Comparison of ENCODE assay signal across 1 cellular context in the genomic region with DNA sequence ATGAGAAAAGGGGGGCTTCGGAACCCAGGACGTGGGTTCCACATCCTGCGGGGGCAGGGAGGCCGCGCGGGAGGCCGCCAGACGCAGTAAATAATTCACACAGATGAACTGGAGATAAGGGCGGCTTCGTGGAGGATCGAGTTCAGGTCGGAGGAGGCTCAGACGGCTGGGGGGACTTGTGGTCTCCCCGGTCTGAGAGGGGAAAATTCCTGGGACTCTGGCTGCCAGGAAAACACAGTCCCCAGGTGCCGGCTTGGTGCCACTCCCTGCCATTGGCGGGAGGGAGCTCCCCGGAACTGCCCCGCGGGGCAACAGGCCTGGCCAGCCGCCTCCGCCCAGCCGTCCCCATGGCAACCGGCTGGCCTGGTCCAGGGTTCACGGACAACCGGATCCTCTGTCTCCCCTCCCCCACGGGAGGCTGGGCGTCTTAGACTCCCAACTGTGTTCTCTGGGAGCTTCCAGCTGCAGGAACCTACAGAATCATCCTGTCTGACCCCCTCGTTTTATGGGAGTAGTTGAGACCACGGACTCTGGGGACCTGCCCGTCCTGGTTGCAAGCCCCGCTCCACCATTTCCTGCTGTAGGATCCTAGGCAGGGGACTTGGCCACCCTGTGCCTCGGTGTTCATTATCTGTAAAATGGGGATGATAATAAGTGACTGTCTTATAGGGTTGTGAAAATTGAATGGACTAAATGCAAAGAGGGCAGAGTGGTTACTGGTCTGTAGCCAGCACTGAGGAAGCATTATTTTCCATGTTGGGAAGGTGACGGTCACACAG.
TF ChIP-seq lines count a peak whose summit lies in the region.

No MANE protein-coding gene starts in this region.

TF ChIP-seq in HepG2, 621 proteins besides CTCF, POLR2A, EP300 and RAD21 (continued from another document and continues in another):
- TF ChIP-seq, protein P1, sequence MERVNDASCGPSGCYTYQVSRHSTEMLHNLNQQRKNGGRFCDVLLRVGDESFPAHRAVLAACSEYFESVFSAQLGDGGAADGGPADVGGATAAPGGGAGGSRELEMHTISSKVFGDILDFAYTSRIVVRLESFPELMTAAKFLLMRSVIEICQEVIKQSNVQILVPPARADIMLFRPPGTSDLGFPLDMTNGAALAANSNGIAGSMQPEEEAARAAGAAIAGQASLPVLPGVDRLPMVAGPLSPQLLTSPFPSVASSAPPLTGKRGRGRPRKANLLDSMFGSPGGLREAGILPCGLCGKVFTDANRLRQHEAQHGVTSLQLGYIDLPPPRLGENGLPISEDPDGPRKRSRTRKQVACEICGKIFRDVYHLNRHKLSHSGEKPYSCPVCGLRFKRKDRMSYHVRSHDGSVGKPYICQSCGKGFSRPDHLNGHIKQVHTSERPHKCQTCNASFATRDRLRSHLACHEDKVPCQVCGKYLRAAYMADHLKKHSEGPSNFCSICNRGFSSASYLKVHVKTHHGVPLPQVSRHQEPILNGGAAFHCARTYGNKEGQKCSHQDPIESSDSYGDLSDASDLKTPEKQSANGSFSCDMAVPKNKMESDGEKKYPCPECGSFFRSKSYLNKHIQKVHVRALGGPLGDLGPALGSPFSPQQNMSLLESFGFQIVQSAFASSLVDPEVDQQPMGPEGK (CRISPR knock-in tag; IDR thresholded peaks at IDR 0.05) = peak; percentile 90
- TF ChIP-seq ZSCAN20 (CRISPR knock-in tag; IDR thresholded peaks at IDR 0.05; ENCODE audit: borderline replicate concordance) (peak; percentile 21; the same call in 1 of the 2 replicates), CHD4 (IDR thresholded peaks at IDR 0.05; ENCODE audit: borderline replicate concordance, low read length) (peak; percentile 100), SMAD1 (CRISPR knock-in tag; IDR thresholded peaks at IDR 0.05; ENCODE audit: borderline replicate concordance, low read depth) (0 out of 2 replicates have a peak, but pooled peaks have one; percentile 2), ZNF234 (CRISPR knock-in tag; conservative IDR thresholded peaks at IDR 0.05) (no peak), ZNF780A (CRISPR knock-in tag; IDR thresholded peaks at IDR 0.05) (no peak), YEATS4 (CRISPR knock-in tag; IDR thresholded peaks at IDR 0.05; ENCODE audit: borderline replicate concordance) (peak; percentile 72; the same call in 1 of the 2 replicates), GABPB1 (CRISPR knock-in tag; IDR thresholded peaks at IDR 0.05) (peak; percentile 90), IRX3 (CRISPR knock-in tag; IDR thresholded peaks at IDR 0.05; ENCODE audit: borderline replicate concordance, low read depth) (no peak), ZNF746 (CRISPR knock-in tag; IDR thresholded peaks at IDR 0.05) (peak; percentile 85), NR2C2 (CRISPR knock-in tag; IDR thresholded peaks at IDR 0.05; ENCODE audit: borderline replicate concordance) (peak; percentile 65), ZNF709 (CRISPR knock-in tag; IDR thresholded peaks at IDR 0.05) (peak; percentile 73), NFE2 (CRISPR knock-in tag; IDR thresholded peaks at IDR 0.05) (no peak), NFYB (CRISPR knock-in tag; IDR thresholded peaks at IDR 0.05) (peak; percentile 40), ZNF274 (CRISPR knock-in tag; IDR thresholded peaks at IDR 0.05) (peak; percentile 33; the same call in 1 of the 2 replicates), ZNF180 (CRISPR knock-in tag; IDR thresholded peaks at IDR 0.05; ENCODE audit: borderline replicate concordance, low read depth) (no peak), U2AF1 (optimal IDR thresholded peaks at IDR 0.05; ENCODE audit: low read depth, low read length) (peak; percentile 85), ZNF143 (CRISPR knock-in tag; IDR thresholded peaks at IDR 0.05) (peak; percentile 18; the same call in 1 of the 2 replicates), KDM2A (CRISPR knock-in tag; IDR thresholded peaks at IDR 0.05; ENCODE audit: borderline replicate concordance, low read depth) (peak; percentile 89), MYC (CRISPR knock-in tag; IDR thresholded peaks at IDR 0.05; ENCODE audit: borderline replicate concordance) (peak; percentile 63; the same call in 1 of the 2 replicates), HOXA7 (CRISPR knock-in tag; IDR thresholded peaks at IDR 0.05) (no peak), KLF15 (CRISPR knock-in tag; IDR thresholded peaks at IDR 0.05; ENCODE audit: borderline replicate concordance) (peak; percentile 28; the same call in 1 of the 2 replicates), CBX5 (CRISPR knock-in tag; IDR thresholded peaks at IDR 0.05; ENCODE audit: borderline replicate concordance) (peak; percentile 42; the same call in 1 of the 2 replicates), SOX13 (IDR thresholded peaks at IDR 0.05) (no peak), SOX13 (CRISPR knock-in tag; conservative IDR thresholded peaks at IDR 0.05 in 1 of 2, IDR thresholded peaks at IDR 0.05 in 1 of 2) (peak in 1 of 2 experiments; percentile 82; a peak in 2 of 4 replicates)
- TF ChIP-seq, protein P2, sequence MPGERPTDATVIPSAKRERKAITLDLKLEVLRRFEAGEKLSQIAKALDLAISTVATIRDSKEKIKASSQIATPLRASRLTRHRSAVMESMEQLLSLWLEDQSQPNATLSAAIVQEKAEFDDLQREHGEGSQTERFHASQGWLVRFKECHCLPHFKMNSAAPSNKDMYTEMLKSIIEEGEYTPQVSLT (CRISPR knock-in tag; IDR thresholded peaks at IDR 0.05; ENCODE audit: borderline replicate concordance, low read depth) = no peak
- TF ChIP-seq, protein P3, sequence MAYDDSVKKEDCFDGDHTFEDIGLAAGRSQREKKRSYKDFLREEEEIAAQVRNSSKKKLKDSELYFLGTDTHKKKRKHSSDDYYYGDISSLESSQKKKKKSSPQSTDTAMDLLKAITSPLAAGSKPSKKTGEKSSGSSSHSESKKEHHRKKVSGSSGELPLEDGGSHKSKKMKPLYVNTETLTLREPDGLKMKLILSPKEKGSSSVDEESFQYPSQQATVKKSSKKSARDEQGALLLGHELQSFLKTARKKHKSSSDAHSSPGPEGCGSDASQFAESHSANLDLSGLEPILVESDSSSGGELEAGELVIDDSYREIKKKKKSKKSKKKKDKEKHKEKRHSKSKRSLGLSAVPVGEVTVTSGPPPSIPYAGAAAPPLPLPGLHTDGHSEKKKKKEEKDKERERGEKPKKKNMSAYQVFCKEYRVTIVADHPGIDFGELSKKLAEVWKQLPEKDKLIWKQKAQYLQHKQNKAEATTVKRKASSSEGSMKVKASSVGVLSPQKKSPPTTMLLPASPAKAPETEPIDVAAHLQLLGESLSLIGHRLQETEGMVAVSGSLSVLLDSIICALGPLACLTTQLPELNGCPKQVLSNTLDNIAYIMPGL (CRISPR knock-in tag; IDR thresholded peaks at IDR 0.05; ENCODE audit: borderline replicate concordance in 1 of 2, low read depth in 1 of 2) = peak in 1 of 2 experiments; percentile 52; a peak in 1 of 4 replicates
- TF ChIP-seq, protein P4, sequence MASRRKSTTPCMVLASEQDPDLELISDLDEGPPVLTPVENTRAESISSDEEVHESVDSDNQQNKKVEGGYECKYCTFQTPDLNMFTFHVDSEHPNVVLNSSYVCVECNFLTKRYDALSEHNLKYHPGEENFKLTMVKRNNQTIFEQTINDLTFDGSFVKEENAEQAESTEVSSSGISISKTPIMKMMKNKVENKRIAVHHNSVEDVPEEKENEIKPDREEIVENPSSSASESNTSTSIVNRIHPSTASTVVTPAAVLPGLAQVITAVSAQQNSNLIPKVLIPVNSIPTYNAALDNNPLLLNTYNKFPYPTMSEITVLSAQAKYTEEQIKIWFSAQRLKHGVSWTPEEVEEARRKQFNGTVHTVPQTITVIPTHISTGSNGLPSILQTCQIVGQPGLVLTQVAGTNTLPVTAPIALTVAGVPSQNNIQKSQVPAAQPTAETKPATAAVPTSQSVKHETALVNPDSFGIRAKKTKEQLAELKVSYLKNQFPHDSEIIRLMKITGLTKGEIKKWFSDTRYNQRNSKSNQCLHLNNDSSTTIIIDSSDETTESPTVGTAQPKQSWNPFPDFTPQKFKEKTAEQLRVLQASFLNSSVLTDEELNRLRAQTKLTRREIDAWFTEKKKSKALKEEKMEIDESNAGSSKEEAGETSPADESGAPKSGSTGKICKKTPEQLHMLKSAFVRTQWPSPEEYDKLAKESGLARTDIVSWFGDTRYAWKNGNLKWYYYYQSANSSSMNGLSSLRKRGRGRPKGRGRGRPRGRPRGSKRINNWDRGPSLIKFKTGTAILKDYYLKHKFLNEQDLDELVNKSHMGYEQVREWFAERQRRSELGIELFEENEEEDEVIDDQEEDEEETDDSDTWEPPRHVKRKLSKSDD (CRISPR knock-in tag; IDR thresholded peaks at IDR 0.05; ENCODE audit: low read depth) = no peak
- TF ChIP-seq, protein P5, sequence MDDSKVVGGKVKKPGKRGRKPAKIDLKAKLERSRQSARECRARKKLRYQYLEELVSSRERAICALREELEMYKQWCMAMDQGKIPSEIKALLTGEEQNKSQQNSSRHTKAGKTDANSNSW (CRISPR knock-in tag; IDR thresholded peaks at IDR 0.05; ENCODE audit: borderline replicate concordance) = 0 out of 2 replicates have a peak, but pooled peaks have one; percentile 7
- TF ChIP-seq, protein P6, sequence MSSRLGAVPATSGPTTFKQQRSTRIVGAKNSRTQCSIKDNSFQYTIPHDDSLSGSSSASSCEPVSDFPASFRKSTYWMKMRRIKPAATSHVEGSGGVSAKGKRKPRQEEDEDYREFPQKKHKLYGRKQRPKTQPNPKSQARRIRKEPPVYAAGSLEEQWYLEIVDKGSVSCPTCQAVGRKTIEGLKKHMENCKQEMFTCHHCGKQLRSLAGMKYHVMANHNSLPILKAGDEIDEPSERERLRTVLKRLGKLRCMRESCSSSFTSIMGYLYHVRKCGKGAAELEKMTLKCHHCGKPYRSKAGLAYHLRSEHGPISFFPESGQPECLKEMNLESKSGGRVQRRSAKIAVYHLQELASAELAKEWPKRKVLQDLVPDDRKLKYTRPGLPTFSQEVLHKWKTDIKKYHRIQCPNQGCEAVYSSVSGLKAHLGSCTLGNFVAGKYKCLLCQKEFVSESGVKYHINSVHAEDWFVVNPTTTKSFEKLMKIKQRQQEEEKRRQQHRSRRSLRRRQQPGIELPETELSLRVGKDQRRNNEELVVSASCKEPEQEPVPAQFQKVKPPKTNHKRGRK (CRISPR knock-in tag; IDR thresholded peaks at IDR 0.05) = no peak
- TF ChIP-seq, protein P7, sequence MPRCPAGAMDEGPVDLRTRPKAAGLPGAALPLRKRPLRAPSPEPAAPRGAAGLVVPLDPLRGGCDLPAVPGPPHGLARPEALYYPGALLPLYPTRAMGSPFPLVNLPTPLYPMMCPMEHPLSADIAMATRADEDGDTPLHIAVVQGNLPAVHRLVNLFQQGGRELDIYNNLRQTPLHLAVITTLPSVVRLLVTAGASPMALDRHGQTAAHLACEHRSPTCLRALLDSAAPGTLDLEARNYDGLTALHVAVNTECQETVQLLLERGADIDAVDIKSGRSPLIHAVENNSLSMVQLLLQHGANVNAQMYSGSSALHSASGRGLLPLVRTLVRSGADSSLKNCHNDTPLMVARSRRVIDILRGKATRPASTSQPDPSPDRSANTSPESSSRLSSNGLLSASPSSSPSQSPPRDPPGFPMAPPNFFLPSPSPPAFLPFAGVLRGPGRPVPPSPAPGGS (CRISPR knock-in tag; IDR thresholded peaks at IDR 0.05) = 0 out of 2 replicates have a peak, but pooled peaks have one; percentile 61
- TF ChIP-seq, protein P8, sequence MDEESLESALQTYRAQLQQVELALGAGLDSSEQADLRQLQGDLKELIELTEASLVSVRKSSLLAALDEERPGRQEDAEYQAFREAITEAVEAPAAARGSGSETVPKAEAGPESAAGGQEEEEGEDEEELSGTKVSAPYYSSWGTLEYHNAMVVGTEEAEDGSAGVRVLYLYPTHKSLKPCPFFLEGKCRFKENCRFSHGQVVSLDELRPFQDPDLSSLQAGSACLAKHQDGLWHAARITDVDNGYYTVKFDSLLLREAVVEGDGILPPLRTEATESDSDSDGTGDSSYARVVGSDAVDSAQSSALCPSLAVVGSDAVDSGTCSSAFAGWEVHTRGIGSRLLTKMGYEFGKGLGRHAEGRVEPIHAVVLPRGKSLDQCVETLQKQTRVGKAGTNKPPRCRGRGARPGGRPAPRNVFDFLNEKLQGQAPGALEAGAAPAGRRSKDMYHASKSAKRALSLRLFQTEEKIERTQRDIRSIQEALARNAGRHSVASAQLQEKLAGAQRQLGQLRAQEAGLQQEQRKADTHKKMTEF (CRISPR knock-in tag; IDR thresholded peaks at IDR 0.05) = peak; percentile 94
- TF ChIP-seq, protein P9, sequence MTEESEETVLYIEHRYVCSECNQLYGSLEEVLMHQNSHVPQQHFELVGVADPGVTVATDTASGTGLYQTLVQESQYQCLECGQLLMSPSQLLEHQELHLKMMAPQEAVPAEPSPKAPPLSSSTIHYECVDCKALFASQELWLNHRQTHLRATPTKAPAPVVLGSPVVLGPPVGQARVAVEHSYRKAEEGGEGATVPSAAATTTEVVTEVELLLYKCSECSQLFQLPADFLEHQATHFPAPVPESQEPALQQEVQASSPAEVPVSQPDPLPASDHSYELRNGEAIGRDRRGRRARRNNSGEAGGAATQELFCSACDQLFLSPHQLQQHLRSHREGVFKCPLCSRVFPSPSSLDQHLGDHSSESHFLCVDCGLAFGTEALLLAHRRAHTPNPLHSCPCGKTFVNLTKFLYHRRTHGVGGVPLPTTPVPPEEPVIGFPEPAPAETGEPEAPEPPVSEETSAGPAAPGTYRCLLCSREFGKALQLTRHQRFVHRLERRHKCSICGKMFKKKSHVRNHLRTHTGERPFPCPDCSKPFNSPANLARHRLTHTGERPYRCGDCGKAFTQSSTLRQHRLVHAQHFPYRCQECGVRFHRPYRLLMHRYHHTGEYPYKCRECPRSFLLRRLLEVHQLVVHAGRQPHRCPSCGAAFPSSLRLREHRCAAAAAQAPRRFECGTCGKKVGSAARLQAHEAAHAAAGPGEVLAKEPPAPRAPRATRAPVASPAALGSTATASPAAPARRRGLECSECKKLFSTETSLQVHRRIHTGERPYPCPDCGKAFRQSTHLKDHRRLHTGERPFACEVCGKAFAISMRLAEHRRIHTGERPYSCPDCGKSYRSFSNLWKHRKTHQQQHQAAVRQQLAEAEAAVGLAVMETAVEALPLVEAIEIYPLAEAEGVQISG (CRISPR knock-in tag; IDR thresholded peaks at IDR 0.05) = peak; percentile 49
- TF ChIP-seq, protein P10, sequence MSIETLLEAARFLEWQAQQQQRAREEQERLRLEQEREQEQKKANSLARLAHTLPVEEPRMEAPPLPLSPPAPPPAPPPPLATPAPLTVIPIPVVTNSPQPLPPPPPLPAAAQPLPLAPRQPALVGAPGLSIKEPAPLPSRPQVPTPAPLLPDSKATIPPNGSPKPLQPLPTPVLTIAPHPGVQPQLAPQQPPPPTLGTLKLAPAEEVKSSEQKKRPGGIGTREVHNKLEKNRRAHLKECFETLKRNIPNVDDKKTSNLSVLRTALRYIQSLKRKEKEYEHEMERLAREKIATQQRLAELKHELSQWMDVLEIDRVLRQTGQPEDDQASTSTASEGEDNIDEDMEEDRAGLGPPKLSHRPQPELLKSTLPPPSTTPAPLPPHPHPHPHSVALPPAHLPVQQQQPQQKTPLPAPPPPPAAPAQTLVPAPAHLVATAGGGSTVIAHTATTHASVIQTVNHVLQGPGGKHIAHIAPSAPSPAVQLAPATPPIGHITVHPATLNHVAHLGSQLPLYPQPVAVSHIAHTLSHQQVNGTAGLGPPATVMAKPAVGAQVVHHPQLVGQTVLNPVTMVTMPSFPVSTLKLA (IDR thresholded peaks at IDR 0.05) = no peak
- TF ChIP-seq, protein P11, sequence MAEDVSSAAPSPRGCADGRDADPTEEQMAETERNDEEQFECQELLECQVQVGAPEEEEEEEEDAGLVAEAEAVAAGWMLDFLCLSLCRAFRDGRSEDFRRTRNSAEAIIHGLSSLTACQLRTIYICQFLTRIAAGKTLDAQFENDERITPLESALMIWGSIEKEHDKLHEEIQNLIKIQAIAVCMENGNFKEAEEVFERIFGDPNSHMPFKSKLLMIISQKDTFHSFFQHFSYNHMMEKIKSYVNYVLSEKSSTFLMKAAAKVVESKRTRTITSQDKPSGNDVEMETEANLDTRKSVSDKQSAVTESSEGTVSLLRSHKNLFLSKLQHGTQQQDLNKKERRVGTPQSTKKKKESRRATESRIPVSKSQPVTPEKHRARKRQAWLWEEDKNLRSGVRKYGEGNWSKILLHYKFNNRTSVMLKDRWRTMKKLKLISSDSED (CRISPR knock-in tag; IDR thresholded peaks at IDR 0.05) = no peak
- TF ChIP-seq, protein P12, sequence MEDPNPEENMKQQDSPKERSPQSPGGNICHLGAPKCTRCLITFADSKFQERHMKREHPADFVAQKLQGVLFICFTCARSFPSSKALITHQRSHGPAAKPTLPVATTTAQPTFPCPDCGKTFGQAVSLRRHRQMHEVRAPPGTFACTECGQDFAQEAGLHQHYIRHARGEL (CRISPR knock-in tag; IDR thresholded peaks at IDR 0.05) = 0 out of 2 replicates have a peak, but pooled peaks have one; percentile 55
